ENCODE assay signal across 17 cellular contexts in genomic region chr13:94384217-94384905, GRCh38.
"Had no signal": no experiment of that assay in that cellular context is flagged by ENCODE, and none has a peak within 500 bp of the region (broad histone marks: within the 10 kb centered on the region; RNA-seq: fewer than 3 reads in every experiment).

No MANE protein-coding gene starts in this region.

- H3K4me3 Mint-ChIP-seq: activated CD4-positive, alpha-beta T cell treated with anti-CD3 and anti-CD28 coated beads for 36 hours; activated CD8-positive, alpha-beta T cell treated with anti-CD3 and anti-CD28 coated beads for 36 hours; activated naive CD4-positive, alpha-beta T cell treated with anti-CD3 and anti-CD28 coated beads, Interleukin-2, amount 50 U/mL, for 24 hours; activated T-cell treated with anti-CD3 and anti-CD28 coated beads, Interleukin-2, amount 50 U/mL, for 4 hours; neural crest cell had no signal

- H3K27ac Mint-ChIP-seq: activated CD4-positive, alpha-beta T cell treated with anti-CD3 and anti-CD28 coated beads for 36 hours; activated CD8-positive, alpha-beta T cell treated with anti-CD3 and anti-CD28 coated beads for 36 hours; activated naive CD4-positive, alpha-beta T cell treated with anti-CD3 and anti-CD28 coated beads, Interleukin-2, amount 50 U/mL, for 24 hours had no signal

- H3K4me1 Mint-ChIP-seq: activated CD4-positive, alpha-beta T cell treated with anti-CD3 and anti-CD28 coated beads for 36 hours had no signal

- H3K9me3 Mint-ChIP-seq: activated CD8-positive, alpha-beta T cell treated with anti-CD3 and anti-CD28 coated beads for 36 hours; activated naive CD4-positive, alpha-beta T cell treated with anti-CD3 and anti-CD28 coated beads, Interleukin-2, amount 50 U/mL, for 24 hours; activated T-cell treated with anti-CD3 and anti-CD28 coated beads, Interleukin-2, amount 50 U/mL, for 4 hours; neural crest cell had no signal

- DNase-seq: activated CD4-positive, alpha-beta T cell treated with anti-CD3 and anti-CD28 coated beads for 36 hours; activated CD8-positive, alpha-beta T cell treated with anti-CD3 and anti-CD28 coated beads for 36 hours; activated effector memory CD4-positive, alpha-beta T cell treated with anti-CD3 and anti-CD28 coated beads, Interleukin-2, amount 50 U/mL, for 16 hours; activated T-cell treated with anti-CD3 and anti-CD28 coated beads, Interleukin-2, amount 50 U/mL, for 4 hours; amygdala; body of pancreas; caudate nucleus; kidney; left lung; mammary epithelial cell; right lobe of liver; stimulated activated CD4-positive, alpha-beta T cell treated with anti-CD3 and anti-CD28 coated beads, Interleukin-4, amount 100 ng/mL, for 4 hours; stimulated activated CD8-positive, alpha-beta memory T cell treated with anti-CD3 and anti-CD28 coated beads, Interleukin-4, amount 100 ng/mL, for 48 hours; stimulated activated naive CD4-positive, alpha-beta T cell treated with Interleukin-2 at 50 U/mL for 16 hours; transverse colon had no signal

- H3K36me3 Mint-ChIP-seq: activated naive CD4-positive, alpha-beta T cell treated with anti-CD3 and anti-CD28 coated beads, Interleukin-2, amount 50 U/mL, for 24 hours had no signal
